In the genomic region with DNA sequence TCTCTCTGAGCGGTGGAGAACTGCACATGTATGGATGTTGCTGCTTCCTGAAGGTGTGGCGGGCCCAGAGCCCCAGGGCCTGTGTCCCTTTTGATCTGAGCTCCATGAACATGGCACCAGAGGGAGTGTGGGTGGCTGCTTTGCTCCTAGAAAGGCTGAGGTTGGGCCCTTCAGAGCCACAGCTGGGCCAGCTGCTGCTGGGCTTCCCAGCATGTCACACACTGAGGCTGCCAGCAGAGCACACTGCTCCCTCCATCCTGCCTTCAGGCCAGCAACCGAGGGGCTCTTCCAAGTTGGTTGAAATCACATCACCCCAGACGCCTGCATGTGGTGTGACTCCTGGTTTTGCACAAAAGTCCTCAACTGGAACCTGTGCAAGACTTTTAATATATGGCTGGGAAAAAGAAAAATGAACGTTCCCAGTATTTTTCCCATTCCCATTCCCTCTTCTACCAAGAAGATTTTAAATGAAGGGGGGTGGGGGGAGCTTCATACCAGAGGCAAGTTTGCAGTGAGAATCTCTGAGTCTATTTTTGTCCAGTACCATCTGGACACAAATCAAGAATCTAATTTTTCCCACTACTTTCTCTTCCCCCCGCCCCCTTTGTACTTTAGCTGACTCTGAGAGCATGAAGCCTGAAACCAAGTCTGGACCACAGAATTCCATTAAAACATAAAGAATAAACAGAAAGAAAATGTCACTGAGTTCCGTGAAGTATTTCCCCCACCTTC, we compare ENCODE assay signal across 13 cellular contexts. TPM values are rescaled to one million over a fixed set of nuclear protein-coding genes. Genes with fewer than 3 reads are reported as not detected.
DNase-seq lines count a peak whose midpoint lies in the region; ATAC-seq, FAIRE-seq and TF ChIP-seq lines count a peak whose summit lies in the region.
"Had no signal": no experiment of that assay in that cellular context is flagged by ENCODE, and none has a peak within 500 bp of the region (broad histone marks: within the 10 kb centered on the region; RNA-seq: fewer than 3 reads in every experiment).

No MANE protein-coding gene starts in this region.

- peak overlapping the region; percentile 67 for H3K27ac Mint-ChIP-seq in HFFc6
- H3K27ac Mint-ChIP-seq: T-helper 1 cell treated with Interleukin-12 subunit alpha and Interleukin-12 subunit beta and Interleukin-4 antibody, amounts not matched to agents 30 μg/mL and 1 μg/mL, for 36 hours had no signal

- H3K36me3 ChIP-seq in lower lobe of right lung (no peaks in the 10 kb centered on the region), upper lobe of right lung (no peaks in the 10 kb centered on the region)
- H3K36me3 ChIP-seq: suprapubic skin had no signal

- DNase-seq in HFFc6 (peak; percentile 70), epidermal melanocyte (ENCODE audit: insufficient read length, low spot score) (peak; percentile 39), lower lobe of right lung (no peak), upper lobe of right lung (no peak), HTR-8/SVneo (ENCODE audit: insufficient read length, low spot score) (no peak), RKO (ENCODE audit: low spot score) (no peak), NCI-H510A (lab: John Stamatoyannopoulos, UW) (no peak)
- DNase-seq: activated CD4-positive, alpha-beta T cell treated with anti-CD3 and anti-CD28 coated beads, Interleukin-2, amount 50 U/mL, for 48 hours had no signal

- ATAC-seq in lower lobe of right lung (peak; percentile 9 to 38), upper lobe of right lung (peak; percentile 45)

- peaks cover 15% of the 10 kb centered on the region for H3K9me3 Mint-ChIP-seq in HFFc6

- H3K4me1 ChIP-seq in lower lobe of right lung (peaks cover 6% of the 10 kb centered on the region), upper lobe of right lung (peaks cover 5% of the 10 kb centered on the region)
- H3K4me1 ChIP-seq: suprapubic skin had no signal

- TF ChIP-seq CTCF in HFFc6 (IDR thresholded peaks at IDR 0.05) (no peak), lower lobe of right lung (IDR thresholded peaks at IDR 0.05) (no peak), upper lobe of right lung (IDR thresholded peaks at IDR 0.05) (no peak)

- peaks cover 21% of the 10 kb centered on the region for H3K36me3 Mint-ChIP-seq in HFFc6 (ENCODE audit: low read depth)

- H3K27me3 ChIP-seq in lower lobe of right lung (ENCODE audit: low read depth): no peaks in the 10 kb centered on the region
- H3K27me3 ChIP-seq in upper lobe of right lung: no peaks in the 10 kb centered on the region
- H3K27me3 ChIP-seq: suprapubic skin had no signal

- H3K9me3 ChIP-seq in lower lobe of right lung (no peaks in the 10 kb centered on the region), upper lobe of right lung (no peaks in the 10 kb centered on the region)
- H3K9me3 ChIP-seq: suprapubic skin had no signal

- peaks cover 21% of the 10 kb centered on the region for H3K4me1 Mint-ChIP-seq in HFFc6 (ENCODE audit: low read depth)

- no peak overlapping the region for H3K27ac ChIP-seq in lower lobe of right lung
- H3K27ac ChIP-seq in upper lobe of right lung: no peak overlapping the region
- H3K27ac ChIP-seq: suprapubic skin had no signal

- H3K27me3 Mint-ChIP-seq in HFFc6 (ENCODE audit: insufficient read depth): peaks cover 1% of the 10 kb centered on the region; the same call in 1 of the 2 replicates

- FAIRE-seq in HTR-8/SVneo (lab: Jason Lieb, UNC): no peak
- FAIRE-seq: colon, GM12892 had no signal

- H3K4me3 Mint-ChIP-seq in HFFc6: peak overlapping the region; percentile 60
- H3K4me3 Mint-ChIP-seq: T-helper 1 cell treated with Interleukin-12 subunit alpha and Interleukin-12 subunit beta and Interleukin-4 antibody, amounts not matched to agents 30 μg/mL and 1 μg/mL, for 36 hours had no signal

- H3K4me3 ChIP-seq in lower lobe of right lung: no peak overlapping the region
- H3K4me3 ChIP-seq in upper lobe of right lung: no peak overlapping the region
- H3K4me3 ChIP-seq: suprapubic skin had no signal

- intact Hi-C loops in lower lobe of right lung (cut with DNase I) (no loop called here), upper lobe of right lung (cut with DNase I) (no loop called here)

RNA-seq across cellular contexts. Expression of a gene that starts 26.2 kb away (rescaled TPM):
- total RNA-seq in HFFc6 (2021; fragmentation: NEBNext Ultra II Directional; extraction: Animal tissue kit (Norgen Biotek cat#: 25700)): 10 to 100 TPM; 44.4 to 53.8 (median 51.0) TPM
- total RNA-seq in lower lobe of right lung (0.97 TPM), upper lobe of right lung (1.0 TPM)
- total RNA-seq: pulmonary artery endothelial cell had no signal

Comparison
In these comparisons a context has a peak if more than half of its experiments do, and no peak if none do; other contexts are left out.
1. DNase-seq: peak in HFFc6 (single experiment) and epidermal melanocyte (single experiment); none in lower lobe of right lung (single experiment), upper lobe of right lung (single experiment), HTR-8/SVneo (single experiment), RKO (single experiment) and NCI-H510A (single experiment).
2. RNA of a gene that starts 26.2 kb away (total RNA-seq): 44.4 to 53.8 TPM in HFFc6; 1.0 TPM in upper lobe of right lung (single experiment) and 0.97 TPM in lower lobe of right lung (single experiment); every median in the first group is over 10 times any median in the second.